In the genomic region with DNA sequence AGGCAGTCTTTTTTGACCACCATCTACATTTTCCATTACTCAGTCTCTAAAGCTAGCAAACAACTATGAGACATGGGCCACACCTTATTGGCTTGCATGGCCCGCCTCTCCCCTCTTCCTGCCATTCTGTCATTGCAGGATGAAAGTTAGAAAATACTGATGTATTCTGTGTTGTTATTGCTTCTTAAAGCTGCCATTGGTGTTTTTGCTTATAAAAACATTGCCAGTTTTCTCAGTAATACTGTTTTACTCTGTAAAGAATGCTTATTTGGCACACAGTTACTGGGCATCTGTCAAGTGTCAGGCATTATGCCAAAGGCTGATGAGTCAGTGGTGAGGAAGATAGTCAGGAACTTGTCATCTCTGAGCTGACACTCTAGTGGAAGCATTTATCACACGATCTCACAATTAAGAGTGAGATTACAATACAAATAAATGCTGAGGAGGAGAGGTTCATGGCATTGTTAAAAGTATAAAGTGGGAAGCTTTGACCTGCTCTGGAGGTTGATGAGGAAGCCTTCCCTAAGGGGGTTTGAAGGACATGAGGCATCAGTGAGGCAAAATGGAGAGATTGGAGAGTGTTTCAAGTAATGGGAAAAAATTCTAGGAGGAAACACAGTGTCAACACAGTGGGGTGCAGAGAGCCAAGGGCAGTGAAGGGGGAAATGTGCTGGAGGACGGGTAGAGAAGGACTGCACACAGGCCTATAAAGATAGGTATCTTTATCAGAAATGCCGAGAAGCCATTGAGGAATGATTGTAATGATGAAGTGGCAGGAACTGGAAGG, we compare ENCODE assay signal across 8 cellular contexts. TPM values are rescaled to one million over a fixed set of nuclear protein-coding genes. Genes with fewer than 3 reads are reported as not detected.
A peak's percentile ranks its signal among the peaks of the same experiment; 100 is the strongest.
DNase-seq lines count a peak whose midpoint lies in the region; TF ChIP-seq lines count a peak whose summit lies in the region.

No MANE protein-coding gene starts in this region.

- no peaks in the 10 kb centered on the region for H3K27me3 ChIP-seq in colonic mucosa

- no peak overlapping the region for H3K4me3 ChIP-seq in colonic mucosa

- no peak overlapping the region for H3K27ac Mint-ChIP-seq in nephron progenitor cell

- H3K27me3 Mint-ChIP-seq in nephron progenitor cell (ENCODE audit: low read depth, poor library complexity): peaks cover 6% of the 10 kb centered on the region

- DNase-seq in NCI-H748 (lab: John Stamatoyannopoulos, UW; ENCODE audit: unreplicated experiment) (peak; percentile 6), NCI-H748 treated with DMSO at 0.1 percent for 48 hours (lab: John Stamatoyannopoulos, UW) (no peak), NCI-H345 treated with DMSO at 0.1 percent for 48 hours (lab: John Stamatoyannopoulos, UW; ENCODE audit: unreplicated experiment) (peak; percentile 15), colonic mucosa (peak; percentile 27), pulmonary artery endothelial cell (ENCODE audit: low read depth, low spot score) (peak; percentile 52), nephron progenitor cell (no peak), D341Med (ENCODE audit: low spot score) (no peak), NCI-H524 treated with DMSO at 0.1 percent for 48 hours (lab: John Stamatoyannopoulos, UW) (no peak)

- no peaks in the 10 kb centered on the region for H3K4me1 ChIP-seq in colonic mucosa

- no peak overlapping the region for H3K4me3 Mint-ChIP-seq in nephron progenitor cell

- no peaks in the 10 kb centered on the region for H3K36me3 Mint-ChIP-seq in nephron progenitor cell (ENCODE audit: low read depth)

- TF ChIP-seq CTCF in colonic mucosa (IDR thresholded peaks at IDR 0.05) (no peak), nephron progenitor cell (IDR thresholded peaks at IDR 0.05) (no peak)

- no peaks in the 10 kb centered on the region for H3K9me3 ChIP-seq in colonic mucosa

- H3K9me3 Mint-ChIP-seq in nephron progenitor cell: no peaks in the 10 kb centered on the region

- H3K9ac ChIP-seq in colonic mucosa (ENCODE audit: low read depth in 2 of 2, low read length in 2 of 2): no peak overlapping the region

- no peak overlapping the region for H3K27ac ChIP-seq in colonic mucosa

- H3K4me1 Mint-ChIP-seq in nephron progenitor cell: no peaks in the 10 kb centered on the region

- intact Hi-C loops in colonic mucosa (cut with DNase I): no loop called here

- no peaks in the 10 kb centered on the region for H3K36me3 ChIP-seq in colonic mucosa

RNA-seq across cellular contexts. Expression of a gene that starts 14.7 kb away (rescaled TPM):
- total RNA-seq in colonic mucosa (1 to 10 TPM; 1.2 to 1.7 TPM), pulmonary artery endothelial cell (not detected in 2 replicates)

RNA-seq across cellular contexts. Expression of a gene that starts 41.5 kb away (rescaled TPM):
- total RNA-seq in colonic mucosa (10 to 100 TPM; 35.3 to 48.2 TPM), pulmonary artery endothelial cell (8.0 and 13.9 TPM in 2 replicates)

Comparison
In these comparisons a context has a peak if more than half of its experiments do, and no peak if none do; other contexts are left out.
1. DNase-seq: peak in NCI-H748 (single experiment), NCI-H345 treated with DMSO at 0.1 percent for 48 hours (single experiment), colonic mucosa (single experiment) and pulmonary artery endothelial cell (single experiment); none in NCI-H748 treated with DMSO at 0.1 percent for 48 hours (single experiment), nephron progenitor cell (single experiment), D341Med (single experiment) and NCI-H524 treated with DMSO at 0.1 percent for 48 hours (single experiment).